ENCODE assay signal across 26 cellular contexts in the genomic region with DNA sequence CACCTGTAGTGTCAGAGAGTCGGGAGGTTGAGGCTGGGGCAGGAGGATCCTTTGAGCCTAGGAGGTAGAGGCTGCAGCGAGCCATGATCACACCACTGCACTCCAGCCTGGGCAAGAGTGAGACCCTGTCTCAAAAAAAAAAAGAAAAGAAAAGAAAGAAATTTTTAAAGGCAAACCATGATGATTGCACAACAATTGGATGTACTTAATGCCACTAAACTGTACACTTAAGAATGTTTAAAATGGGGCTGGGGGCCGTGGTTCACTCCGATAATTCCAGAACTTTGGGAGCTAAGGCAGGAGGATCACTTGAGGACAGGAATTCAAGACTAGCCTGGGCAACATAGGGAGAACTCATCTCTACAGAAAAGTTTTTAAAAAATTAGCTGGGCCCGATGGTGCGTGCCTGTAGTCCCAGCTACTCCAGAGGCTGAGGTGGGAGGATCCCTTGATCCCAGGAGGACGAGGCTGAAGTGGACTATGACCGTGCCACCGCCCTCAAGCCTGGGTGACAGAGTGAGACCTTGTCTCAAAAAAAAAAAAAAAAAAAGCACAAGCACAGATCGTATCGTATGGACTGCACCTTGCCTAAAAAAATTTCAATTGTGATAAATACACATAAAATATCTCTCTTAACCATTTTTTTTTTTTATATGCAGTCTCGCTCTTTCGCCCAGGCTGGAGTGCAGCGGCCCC.
"Had no signal": no experiment of that assay in that cellular context is flagged by ENCODE, and none has a peak within 500 bp of the region (broad histone marks: within the 10 kb centered on the region; RNA-seq: fewer than 3 reads in every experiment).

No MANE protein-coding gene starts in this region.

- H3K27ac ChIP-seq: body of pancreas, cardiac muscle cell, foreskin keratinocyte, left lung, neutrophil, ovary, psoas muscle, right atrium auricular region, skin epidermis, thoracic aorta had no signal

- DNase-seq: activated CD4-positive, alpha-beta memory T cell treated with anti-CD3 and anti-CD28 coated beads for 36 hours; activated CD4-positive, alpha-beta T cell treated with anti-CD3 and anti-CD28 coated beads for 48 hours; activated CD4-positive, CD25-positive, alpha-beta regulatory T cell; activated gamma-delta T cell; activated naive CD4-positive, alpha-beta T cell treated with anti-CD3 and anti-CD28 coated beads, Interleukin-2, amount 50 U/mL, for 16 hours; activated naive CD8-positive, alpha-beta T cell treated with anti-CD3 and anti-CD28 coated beads, Interleukin-2, amount 50 U/mL, for 24 hours; activated T-cell treated with anti-CD3 and anti-CD28 coated beads, Interleukin-2, amount 50 U/mL, for 48 hours; anterior cingulate cortex; body of pancreas; foreskin keratinocyte; kidney; ovary; psoas muscle; stimulated activated CD4-positive, alpha-beta T cell treated with anti-CD3 and anti-CD28 coated beads, Interleukin-15, amount 100 ng/mL, for 24 hours; stimulated activated CD4-positive, alpha-beta T cell treated with anti-CD3 and anti-CD28 coated beads, Interleukin-2, amount 100 ng/mL, for 48 hours; stimulated activated CD8-positive, alpha-beta memory T cell treated with anti-CD3 and anti-CD28 coated beads, Interleukin-4, amount 100 ng/mL, for 48 hours; stimulated activated naive CD4-positive, alpha-beta T cell had no signal

- H3K4me3 Mint-ChIP-seq: activated CD4-positive, alpha-beta memory T cell treated with anti-CD3 and anti-CD28 coated beads for 36 hours; activated naive CD8-positive, alpha-beta T cell treated with anti-CD3 and anti-CD28 coated beads, Interleukin-2, amount 50 U/mL, for 24 hours; naive thymus-derived CD8-positive, alpha-beta T cell; T-helper 1 cell treated with Interleukin-12 subunit alpha and Interleukin-12 subunit beta and Interleukin-4 antibody, amounts not matched to agents 30 μg/mL and 1 μg/mL, for 36 hours had no signal

- H3K4me1 ChIP-seq: body of pancreas, foreskin keratinocyte, left lung, psoas muscle, right atrium auricular region had no signal

- H3K36me3 ChIP-seq: cardiac muscle cell, neutrophil, ovary, right atrium auricular region, thoracic aorta had no signal

- H3K36me3 Mint-ChIP-seq: activated CD4-positive, alpha-beta memory T cell treated with anti-CD3 and anti-CD28 coated beads for 36 hours had no signal

- H3K27me3 ChIP-seq: body of pancreas, cardiac muscle cell, left lung, ovary, right atrium auricular region had no signal

- H3K4me1 Mint-ChIP-seq: activated naive CD8-positive, alpha-beta T cell treated with anti-CD3 and anti-CD28 coated beads, Interleukin-2, amount 50 U/mL, for 24 hours; naive thymus-derived CD8-positive, alpha-beta T cell had no signal

- H3K4me3 ChIP-seq: body of pancreas, cardiac muscle cell, left lung, lung, ovary, psoas muscle, right atrium auricular region, skin epidermis, thoracic aorta had no signal

- H3K27ac Mint-ChIP-seq: activated CD4-positive, alpha-beta memory T cell treated with anti-CD3 and anti-CD28 coated beads for 36 hours; activated naive CD8-positive, alpha-beta T cell treated with anti-CD3 and anti-CD28 coated beads, Interleukin-2, amount 50 U/mL, for 24 hours; naive thymus-derived CD8-positive, alpha-beta T cell; T-helper 1 cell treated with Interleukin-12 subunit alpha and Interleukin-12 subunit beta and Interleukin-4 antibody, amounts not matched to agents 30 μg/mL and 1 μg/mL, for 36 hours had no signal

- ATAC-seq: activated naive CD8-positive, alpha-beta T cell treated with anti-CD3 and anti-CD28 coated beads, Interleukin-2, amount 50 U/mL, for 24 hours; body of pancreas; foreskin keratinocyte; left lung; naive thymus-derived CD8-positive, alpha-beta T cell; psoas muscle had no signal
